In the genomic region with DNA sequence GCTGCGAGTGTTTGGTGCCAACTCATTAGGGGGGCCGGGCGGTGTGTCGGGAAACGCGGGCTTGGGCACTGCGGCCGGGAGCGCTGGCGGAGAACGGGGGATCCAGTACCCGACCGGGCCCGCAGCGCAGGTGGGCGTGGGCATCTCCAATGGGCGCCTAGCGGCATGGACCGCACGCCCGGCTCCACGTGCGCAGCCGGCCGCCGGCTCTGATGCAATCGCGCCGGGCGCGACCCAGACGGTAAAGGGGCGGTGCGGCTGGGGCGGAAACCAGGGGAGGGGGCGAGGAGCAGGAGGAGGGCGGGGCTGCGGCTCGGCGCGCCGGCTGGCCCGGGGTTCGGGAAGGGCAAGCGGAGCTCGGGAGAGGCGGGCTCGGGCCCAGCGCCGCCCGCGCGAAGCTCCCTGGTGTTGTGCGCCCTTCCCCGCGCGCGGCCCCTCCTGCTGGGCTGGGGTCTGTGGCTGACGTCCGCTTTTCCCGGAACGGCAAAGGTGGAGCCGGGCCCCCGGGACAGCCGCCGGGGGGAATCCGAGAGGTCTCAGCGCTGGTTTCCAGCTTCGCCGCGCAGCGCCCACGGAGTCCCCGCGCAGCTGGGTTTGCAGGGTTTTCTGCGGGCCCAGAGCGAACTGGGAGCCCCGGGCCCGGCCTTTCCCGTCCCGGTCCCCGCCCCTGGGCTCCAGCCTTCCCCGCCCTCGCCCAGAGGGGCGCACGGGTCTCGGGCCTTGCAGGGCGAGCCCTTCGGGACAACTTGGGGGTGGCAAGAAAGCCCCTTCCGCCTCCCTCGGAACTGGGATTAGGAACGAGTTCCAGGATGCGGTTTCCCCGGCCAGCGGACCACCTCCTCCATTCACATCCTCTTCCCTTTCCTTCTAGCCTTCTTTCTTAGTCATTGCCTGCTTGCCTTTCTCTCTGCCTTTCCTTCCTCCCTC, we compare ENCODE assay signal across 8 cellular contexts.
DNase-seq lines count a peak whose midpoint lies in the region; ATAC-seq and TF ChIP-seq lines count a peak whose summit lies in the region.

No MANE protein-coding gene starts in this region.

- peak; percentile 51 for TF ChIP-seq POLR2A in GM19193 (IDR thresholded peaks at IDR 0.05; ENCODE audit: extremely low read depth, insufficient read depth, insufficient read length)

- H3K4me1 Mint-ChIP-seq in memory B cell = peaks cover 13% of the 10 kb centered on the region

- H3K27me3 Mint-ChIP-seq in memory B cell = peaks cover 2% of the 10 kb centered on the region

- H3K36me3 Mint-ChIP-seq in memory B cell = peaks cover 2% of the 10 kb centered on the region

- peak overlapping the region; percentile 92 for H3K4me3 Mint-ChIP-seq in memory B cell

- H3K4me2 ChIP-seq in BLaER1 treated with 17β-estradiol and CSF1 and Interleukin-3, amounts not matched to agents 10 nM and 100 nM = peak overlapping the region; percentile 79 to 99 (median 90)

- H3K36me3 ChIP-seq in BLaER1 treated with 17β-estradiol and CSF1 and Interleukin-3, amounts not matched to agents 10 nM and 100 nM = peaks cover 0 to 35% (median 24%) of the 10 kb centered on the region in 11 experiments; a peak in 16 of 22 replicates

- H4K20me1 ChIP-seq in BLaER1 treated with 17β-estradiol and CSF1 and Interleukin-3, amounts not matched to agents 10 nM and 100 nM = peaks cover 4 to 49% (median 42%) of the 10 kb centered on the region in 11 experiments; a peak in 18 of 22 replicates

- peak overlapping the region; percentile 78 to 100 (median 95) for H3K4me3 ChIP-seq in BLaER1 treated with 17β-estradiol and CSF1 and Interleukin-3, amounts not matched to agents 10 nM and 100 nM

- peak overlapping the region; percentile 87 to 99 (median 96) for H3K9ac ChIP-seq in BLaER1 treated with 17β-estradiol and CSF1 and Interleukin-3, amounts not matched to agents 10 nM and 100 nM

- DNase-seq in NCI-H748 treated with DMSO at 0.1 percent for 48 hours (lab: John Stamatoyannopoulos, UW) = peak; percentile 47
- DNase-seq in activated CD8-positive, alpha-beta memory T cell treated with anti-CD3 and anti-CD28 coated beads for 1 hour (ENCODE audit: extremely low read depth in 1 of 2, low read depth in 1 of 2) = peak; percentile 26 to 45
- peak; percentile 62 for DNase-seq in effector CD4-positive, alpha-beta T cell
- DNase-seq in memory B cell (ENCODE audit: low spot score in 2 of 2) = peak; percentile 35 to 62
- peak; percentile 70 to 82 (median 71) for DNase-seq in stimulated activated CD4-positive, alpha-beta T cell treated with anti-CD3 and anti-CD28 coated beads, TNF-alpha, amount 100 ng/mL, for 48 hours (ENCODE audit: low read depth in 3 of 3)

- peak overlapping the region; percentile 78 to 100 (median 98) for H3K27ac ChIP-seq in BLaER1 treated with 17β-estradiol and CSF1 and Interleukin-3, amounts not matched to agents 10 nM and 100 nM

- H3K27me3 ChIP-seq in BLaER1 treated with 17β-estradiol and CSF1 and Interleukin-3, amounts not matched to agents 10 nM and 100 nM = no peaks in the 10 kb centered on the region

- no peaks in the 10 kb centered on the region for H3K9me3 ChIP-seq in BLaER1 treated with 17β-estradiol and CSF1 and Interleukin-3, amounts not matched to agents 10 nM and 100 nM (replicated peaks in 1 of 11)

- peaks cover 32 to 59% (median 40%) of the 10 kb centered on the region in 10 experiments for H3K4me1 ChIP-seq in BLaER1 treated with 17β-estradiol and CSF1 and Interleukin-3, amounts not matched to agents 10 nM and 100 nM

- ATAC-seq in HG03354 (IDR thresholded peaks at IDR 0.05; ENCODE audit: poor library complexity, severe bottlenecking, unreplicated experiment) = peak; percentile 83
- ATAC-seq in memory B cell (ENCODE audit: low read depth) = peak; percentile 66

- H3K9me3 Mint-ChIP-seq in memory B cell = no peaks in the 10 kb centered on the region

- H3K27ac Mint-ChIP-seq in memory B cell = peak overlapping the region; percentile 39

Comparison
In these comparisons a context has a peak if more than half of its experiments do, and no peak if none do; other contexts are left out.
1. Peak in every context shown above with its lines: DNase-seq, ATAC-seq, H3K4me3 ChIP-seq and H3K27ac ChIP-seq.